Comparison of ENCODE assay signal across 8 cellular contexts in genomic region chr22:38455530-38456271, GRCh38. TPM values are rescaled to one million over a fixed set of nuclear protein-coding genes. Genes with fewer than 3 reads are reported as not detected.
A peak's percentile ranks its signal among the peaks of the same experiment; 100 is the strongest.
DNase-seq lines count a peak whose midpoint lies in the region; ATAC-seq and TF ChIP-seq lines count a peak whose summit lies in the region.

No MANE protein-coding gene starts in this region.

- H3K4me1 Mint-ChIP-seq in T-cell = peaks cover 15 to 18% (median 15%) of the 10 kb centered on the region in 3 donors
- H3K4me1 Mint-ChIP-seq in CD8-positive, alpha-beta memory T cell = peaks cover 11 to 21% (median 14%) of the 10 kb centered on the region in 3 donors
- H3K4me1 Mint-ChIP-seq in activated CD8-positive, alpha-beta memory T cell treated with anti-CD3 and anti-CD28 coated beads, Interleukin-2, amount 10 ng/mL, durations not matched to agents 7 days and 5 days = peaks cover 4% of the 10 kb centered on the region

- CTCF ChIA-PET in T-cell (lab: Charles Lee) = no interaction called here
- CTCF ChIA-PET in CD8-positive, alpha-beta memory T cell (lab: Charles Lee) = no interaction called here
- CTCF ChIA-PET in activated CD8-positive, alpha-beta memory T cell treated with anti-CD3 and anti-CD28 coated beads, Interleukin-2, amount 10 ng/mL, durations not matched to agents 7 days and 5 days (lab: Charles Lee) = no interaction called here

- no peak for TF ChIP-seq CTCF in right atrium auricular region (IDR thresholded peaks at IDR 0.05)

- ATAC-seq in T-cell (replicated peaks in 1 of 4) = peak in 3 of 4 experiments; percentile 7 to 29 (median 12)
- ATAC-seq in activated CD8-positive, alpha-beta memory T cell treated with anti-CD3 and anti-CD28 coated beads, Interleukin-2, amount 10 ng/mL, durations not matched to agents 7 days and 5 days = no peak
- ATAC-seq in GM18502 (IDR thresholded peaks at IDR 0.05; ENCODE audit: poor library complexity, unreplicated experiment) = no peak

- DNase-seq in NCI-H524 (lab: John Stamatoyannopoulos, UW) = peak; percentile 37 to 55
- DNase-seq in NCI-H524 treated with DMSO at 0.1 percent for 48 hours (lab: John Stamatoyannopoulos, UW) = no peak
- peak in 6 of 34 experiments; percentile 11 to 26 (median 17) for DNase-seq in T-cell
- DNase-seq in right atrium auricular region (ENCODE audit: low spot score) = no peak
- DNase-seq in stimulated activated CD4-positive, alpha-beta T cell treated with anti-CD3 and anti-CD28 coated beads, Interleukin-4, amount 100 ng/mL, for 1 hour = peak; percentile 43
- no peak for DNase-seq in CD8-positive, alpha-beta memory T cell
- no peak for DNase-seq in activated CD8-positive, alpha-beta memory T cell treated with anti-CD3 and anti-CD28 coated beads, Interleukin-2, amount 10 ng/mL, durations not matched to agents 7 days and 5 days

- no peak overlapping the region for H3K27ac Mint-ChIP-seq in T-cell
- no peak overlapping the region for H3K27ac Mint-ChIP-seq in CD8-positive, alpha-beta memory T cell
- H3K27ac Mint-ChIP-seq in activated CD8-positive, alpha-beta memory T cell treated with anti-CD3 and anti-CD28 coated beads, Interleukin-2, amount 10 ng/mL, durations not matched to agents 7 days and 5 days = no peak overlapping the region

- H3K9me3 ChIP-seq in right atrium auricular region = no peaks in the 10 kb centered on the region
- no peaks in the 10 kb centered on the region for H3K9me3 ChIP-seq in CD8-positive, alpha-beta memory T cell (ENCODE audit: low read length)

- POLR2A ChIA-PET in T-cell (lab: Charles Lee) = interaction anchor here in 1 of 2 donors (0.6 kb wide), 1 partner anchor 237 kb away, joined by 4 read pairs; no protein-coding TSS in a partner anchor
- POLR2A ChIA-PET in CD8-positive, alpha-beta memory T cell (lab: Charles Lee) = no interaction called here

- no peaks in the 10 kb centered on the region for H3K36me3 ChIP-seq in right atrium auricular region
- no peaks in the 10 kb centered on the region for H3K36me3 ChIP-seq in CD8-positive, alpha-beta memory T cell (ENCODE audit: insufficient read depth, low read length)

- no peaks in the 10 kb centered on the region for H3K27me3 ChIP-seq in right atrium auricular region
- peaks cover 30% of the 10 kb centered on the region for H3K27me3 ChIP-seq in CD8-positive, alpha-beta memory T cell (ENCODE audit: insufficient read depth, low read length, poor library complexity, severe bottlenecking)

- H3K27me3 Mint-ChIP-seq in T-cell = peaks cover 53 to 70% of the 10 kb centered on the region in 2 donors
- peaks cover 54 to 75% of the 10 kb centered on the region in 2 donors for H3K27me3 Mint-ChIP-seq in CD8-positive, alpha-beta memory T cell
- peaks cover 70% of the 10 kb centered on the region for H3K27me3 Mint-ChIP-seq in activated CD8-positive, alpha-beta memory T cell treated with anti-CD3 and anti-CD28 coated beads, Interleukin-2, amount 10 ng/mL, durations not matched to agents 7 days and 5 days

- H3K36me3 Mint-ChIP-seq in T-cell = peaks cover 5% of the 10 kb centered on the region
- H3K36me3 Mint-ChIP-seq in CD8-positive, alpha-beta memory T cell = peaks cover 0 to 8% (median 0%) of the 10 kb centered on the region in 3 donors
- no peaks in the 10 kb centered on the region for H3K36me3 Mint-ChIP-seq in activated CD8-positive, alpha-beta memory T cell treated with anti-CD3 and anti-CD28 coated beads, Interleukin-2, amount 10 ng/mL, durations not matched to agents 7 days and 5 days

- H3K27ac ChIP-seq in right atrium auricular region = peak overlapping the region; percentile 75 to 88
- H3K27ac ChIP-seq in CD8-positive, alpha-beta memory T cell (ENCODE audit: low read depth, low read length) = no peak overlapping the region

- H3K4me3 ChIP-seq in right atrium auricular region = peak overlapping the region; percentile 62 to 66
- H3K4me3 ChIP-seq in CD8-positive, alpha-beta memory T cell (ENCODE audit: low read length) = no peak overlapping the region

- no peaks in the 10 kb centered on the region for H3K9me3 Mint-ChIP-seq in T-cell
- H3K9me3 Mint-ChIP-seq in CD8-positive, alpha-beta memory T cell = peaks cover 0 to 2% (median 1%) of the 10 kb centered on the region in 5 donors
- H3K9me3 Mint-ChIP-seq in activated CD8-positive, alpha-beta memory T cell treated with anti-CD3 and anti-CD28 coated beads, Interleukin-2, amount 10 ng/mL, durations not matched to agents 7 days and 5 days (ENCODE audit: low read depth) = no peaks in the 10 kb centered on the region

- H3K4me3 Mint-ChIP-seq in T-cell = peak overlapping the region in 2 of 3 donors; percentile 57 to 79
- peak overlapping the region in 3 of 7 donors; percentile 51 to 88 (median 78) for H3K4me3 Mint-ChIP-seq in CD8-positive, alpha-beta memory T cell
- H3K4me3 Mint-ChIP-seq in activated CD8-positive, alpha-beta memory T cell treated with anti-CD3 and anti-CD28 coated beads, Interleukin-2, amount 10 ng/mL, durations not matched to agents 7 days and 5 days = no peak overlapping the region

- peaks cover 4 to 42% of the 10 kb centered on the region in 2 donors for H3K4me1 ChIP-seq in right atrium auricular region
- H3K4me1 ChIP-seq in CD8-positive, alpha-beta memory T cell (ENCODE audit: insufficient read depth, low read length) = no peaks in the 10 kb centered on the region

RNA-seq across cellular contexts. Expression of gene KCNJ4, which starts 0.7 kb away (rescaled TPM):
- not detected for total RNA-seq in T-cell
- total RNA-seq in right atrium auricular region = 10 to 100 TPM in 1 of 2 donors, 1 to 10 TPM in 1; 7.0 to 36.7 TPM
- not detected for total RNA-seq in CD8-positive, alpha-beta memory T cell
- polyA plus RNA-seq in CD8-positive, alpha-beta memory T cell = not detected
- not detected for total RNA-seq in activated CD8-positive, alpha-beta memory T cell treated with anti-CD3 and anti-CD28 coated beads, Interleukin-2, amount 10 ng/mL, durations not matched to agents 7 days and 5 days

RNA-seq across cellular contexts. Expression of gene KDELR3, which starts 12.2 kb away (rescaled TPM):
- total RNA-seq in T-cell (under 1 TPM in 3 of 5 donors, not detected in 2; 0.20 to 0.29 (median 0.25) TPM), right atrium auricular region (1 to 10 TPM; 8.0 to 9.2 TPM)
- under 1 TPM; 0.13 to 0.33 TPM for total RNA-seq in CD8-positive, alpha-beta memory T cell
- 0.45 TPM for polyA plus RNA-seq in CD8-positive, alpha-beta memory T cell
- total RNA-seq in activated CD8-positive, alpha-beta memory T cell treated with anti-CD3 and anti-CD28 coated beads, Interleukin-2, amount 10 ng/mL, durations not matched to agents 7 days and 5 days = 1 to 10 TPM in 1 of 2 experiments, under 1 TPM in 1; 0.23 to 1.2 TPM

RNA-seq across cellular contexts. Expression of gene DDX17, which starts 50.4 kb away (rescaled TPM):
- total RNA-seq in T-cell (100 to 1,000 TPM; 589 to 907 (median 850) TPM), right atrium auricular region (100 to 1,000 TPM; 161 to 178 TPM)
- 100 to 1,000 TPM; 358 to 369 TPM for total RNA-seq in CD8-positive, alpha-beta memory T cell
- polyA plus RNA-seq in CD8-positive, alpha-beta memory T cell = 41.4 TPM
- total RNA-seq in activated CD8-positive, alpha-beta memory T cell treated with anti-CD3 and anti-CD28 coated beads, Interleukin-2, amount 10 ng/mL, durations not matched to agents 7 days and 5 days = 100 to 1,000 TPM; 452 to 527 TPM

Comparison
In these comparisons a context has a peak if more than half of its experiments do, and no peak if none do; other contexts are left out.
1. DNase-seq: peak in NCI-H524 (2 of 2) and stimulated activated CD4-positive, alpha-beta T cell treated with anti-CD3 and anti-CD28 coated beads, Interleukin-4, amount 100 ng/mL, for 1 hour (single experiment); none in NCI-H524 treated with DMSO at 0.1 percent for 48 hours (single experiment), right atrium auricular region (single experiment), CD8-positive, alpha-beta memory T cell (0 of 5) and activated CD8-positive, alpha-beta memory T cell treated with anti-CD3 and anti-CD28 coated beads, Interleukin-2, amount 10 ng/mL, durations not matched to agents 7 days and 5 days (single experiment).
2. ATAC-seq: peak in T-cell (3 of 4); none in activated CD8-positive, alpha-beta memory T cell treated with anti-CD3 and anti-CD28 coated beads, Interleukin-2, amount 10 ng/mL, durations not matched to agents 7 days and 5 days (single experiment) and GM18502 (single experiment).
3. RNA of gene KCNJ4, which starts 0.7 kb away (total RNA-seq): 7.0 to 36.7 TPM in right atrium auricular region; not detected in T-cell, not detected in CD8-positive, alpha-beta memory T cell and not detected in activated CD8-positive, alpha-beta memory T cell treated with anti-CD3 and anti-CD28 coated beads, Interleukin-2, amount 10 ng/mL, durations not matched to agents 7 days and 5 days; every median in the first group is over 4 times any median in the second.
4. RNA of gene KDELR3, which starts 12.2 kb away (total RNA-seq): 8.0 to 9.2 TPM in right atrium auricular region; 0.23 to 1.2 TPM in activated CD8-positive, alpha-beta memory T cell treated with anti-CD3 and anti-CD28 coated beads, Interleukin-2, amount 10 ng/mL, durations not matched to agents 7 days and 5 days, 0.13 to 0.33 TPM in CD8-positive, alpha-beta memory T cell and 0.20 to 0.29 TPM in T-cell; every median in the first group is over 4 times any median in the second.